In genomic region chr11:62881579-62882427, GRCh38 we compare ENCODE assay signal across 1 cellular context.
TF ChIP-seq lines count a peak whose summit lies in the region.

No MANE protein-coding gene starts in this region.

TF ChIP-seq in K562, 482 proteins besides CTCF, POLR2A, EP300 and RAD21 (continued from another document):
- peak; percentile 67; the same call in 1 of the 2 replicates for TF ChIP-seq ZSCAN32 (CRISPR knock-in tag; IDR thresholded peaks at IDR 0.05)
